22 cellular contexts compared by ENCODE assay signal in genomic region chr20:25030007-25030648, GRCh38. TPM values are rescaled to one million over a fixed set of nuclear protein-coding genes. Genes with fewer than 3 reads are reported as not detected.
"Had no signal": no experiment of that assay in that cellular context is flagged by ENCODE, and none has a peak within 500 bp of the region (broad histone marks: within the 10 kb centered on the region; RNA-seq: fewer than 3 reads in every experiment).

No MANE protein-coding gene starts in this region.

- H3K27ac Mint-ChIP-seq: activated naive CD8-positive, alpha-beta T cell treated with anti-CD3 and anti-CD28 coated beads, Interleukin-2, amount 10 ng/mL, durations not matched to agents 7 days and 5 days; endodermal cell had no signal

- H3K4me3 ChIP-seq: ascending aorta, cardiac muscle cell, neural progenitor cell, ovary, thyroid gland, uterus had no signal

- ATAC-seq: activated CD4-positive, CD25-positive, alpha-beta regulatory T cell treated with anti-CD3 and anti-CD28 coated beads, Interleukin-2, amount 50 U/mL, for 24 hours; left ventricle myocardium superior had no signal

- H3K9me3 ChIP-seq: ascending aorta, ovary, thyroid gland, uterus had no signal

- H3K4me3 Mint-ChIP-seq: activated naive CD8-positive, alpha-beta T cell treated with anti-CD3 and anti-CD28 coated beads, Interleukin-2, amount 10 ng/mL, durations not matched to agents 7 days and 5 days; endodermal cell; neural progenitor cell had no signal

- H3K36me3 Mint-ChIP-seq: neural progenitor cell had no signal

- H3K27me3 Mint-ChIP-seq: activated naive CD8-positive, alpha-beta T cell treated with anti-CD3 and anti-CD28 coated beads, Interleukin-2, amount 10 ng/mL, durations not matched to agents 7 days and 5 days had no signal

- FAIRE-seq: islet of Langerhans had no signal

- DNase-seq: activated CD4-positive, alpha-beta T cell treated with anti-CD3 and anti-CD28 coated beads, Interleukin-2, amount 50 U/mL, for 48 hours; activated gamma-delta T cell treated with Interleukin-2 at 50 U/mL for 16 hours; activated naive CD8-positive, alpha-beta T cell treated with anti-CD3 and anti-CD28 coated beads, Interleukin-2, amount 10 ng/mL, durations not matched to agents 7 days and 5 days; activated T-cell treated with anti-CD3 and anti-CD28 coated beads, Interleukin-2, amount 50 U/mL, for 48 hours; dermis blood vessel endothelial cell; endodermal cell; erythroblast; glutamatergic neuron; left ventricle myocardium superior; ovary; stimulated activated CD4-positive, alpha-beta T cell treated with anti-CD3 and anti-CD28 coated beads, Interleukin-2, amount 100 ng/mL, for 48 hours; stimulated activated naive CD4-positive, alpha-beta T cell treated with Interleukin-2 at 50 U/mL for 16 hours; SW 1271; thyroid gland; uterus had no signal

- H3K9me3 Mint-ChIP-seq: activated naive CD8-positive, alpha-beta T cell treated with anti-CD3 and anti-CD28 coated beads, Interleukin-2, amount 10 ng/mL, durations not matched to agents 7 days and 5 days; endodermal cell had no signal

- H3K4me1 Mint-ChIP-seq: activated naive CD8-positive, alpha-beta T cell treated with anti-CD3 and anti-CD28 coated beads, Interleukin-2, amount 10 ng/mL, durations not matched to agents 7 days and 5 days; endodermal cell had no signal

- H3K27me3 ChIP-seq: ascending aorta, cardiac muscle cell, ovary, thyroid gland, uterus had no signal

- H3K27ac ChIP-seq: ascending aorta, cardiac muscle cell, neural progenitor cell, ovary, thyroid gland, uterus had no signal

- H3K36me3 ChIP-seq: cardiac muscle cell, neural progenitor cell, ovary, thyroid gland, uterus had no signal

RNA-seq across cellular contexts. Expression of gene ACSS1, which starts 27.8 kb away (rescaled TPM):
- total RNA-seq: cardiac muscle cell had no signal
- polyA plus RNA-seq: cardiac muscle cell had no signal

RNA-seq across cellular contexts. Expression of gene VSX1, which starts 51.8 kb away (rescaled TPM):
- total RNA-seq: activated naive CD8-positive, alpha-beta T cell treated with anti-CD3 and anti-CD28 coated beads, Interleukin-2, amount 10 ng/mL, durations not matched to agents 7 days and 5 days; ascending aorta; cardiac muscle cell; dermis blood vessel endothelial cell; endodermal cell; left ventricle myocardium superior; mesenteric fat pad; myocyte; thyroid gland had no signal
- polyA plus RNA-seq: cardiac muscle cell had no signal
